8 cellular contexts compared by ENCODE assay signal in the genomic region with DNA sequence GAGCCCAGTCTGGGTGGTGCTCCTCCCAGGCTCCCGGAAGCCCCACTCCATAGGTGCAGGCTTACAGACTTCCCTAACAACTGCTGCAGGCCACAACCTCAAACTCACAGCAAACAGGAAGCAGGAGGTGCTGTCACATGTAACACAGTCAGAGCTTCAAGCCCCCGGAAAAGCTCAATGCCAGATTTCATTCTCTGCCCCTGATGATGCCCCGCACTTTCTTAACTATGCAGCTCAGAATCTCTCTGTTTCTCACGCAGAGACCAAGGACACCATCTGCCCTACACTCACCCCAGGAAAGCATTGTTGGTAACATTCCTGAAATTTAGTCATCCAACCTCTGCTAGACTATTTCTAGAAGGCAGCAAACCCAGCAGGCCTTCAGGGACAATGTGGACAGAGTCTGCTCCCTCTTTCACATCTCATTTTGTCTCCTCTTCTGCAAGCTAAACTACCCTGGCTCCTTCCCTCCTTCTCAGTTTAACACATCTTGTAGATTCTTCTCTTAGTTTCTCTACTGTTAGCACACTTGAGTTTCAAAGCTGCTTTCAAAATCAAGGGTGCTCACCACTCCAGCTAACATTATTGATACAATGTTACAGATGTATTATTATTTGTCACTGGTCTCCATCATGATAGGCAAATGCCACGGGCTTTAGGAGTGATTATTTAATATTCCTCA.
DNase-seq lines count a peak whose midpoint lies in the region; ATAC-seq, FAIRE-seq and TF ChIP-seq lines count a peak whose summit lies in the region.

No MANE protein-coding gene starts in this region.

- no CpG with 5 or more reads among the region's 5 CpGs for WGBS in mesendoderm (ENCODE audit: extremely low coverage, insufficient coverage, low lambda C conversion rate)

- no peak for FAIRE-seq in HTR-8/SVneo (lab: Jason Lieb, UNC)

- no peak for TF ChIP-seq CTCF in WERI-Rb-1 (IDR thresholded peaks at IDR 0.05; ENCODE audit: low read depth, low read length)

- ATAC-seq in GM18870 (IDR thresholded peaks at IDR 0.05; ENCODE audit: unreplicated experiment) (peak; percentile 58), HG03097 (IDR thresholded peaks at IDR 0.05; ENCODE audit: low FRiP score, unreplicated experiment) (no peak), HG03457 (IDR thresholded peaks at IDR 0.05; ENCODE audit: unreplicated experiment) (no peak)

- H3K27ac ChIP-seq in mesendoderm (ENCODE audit: low read depth, low read length) = no peak overlapping the region
- H3K27ac ChIP-seq in WERI-Rb-1 = no peak overlapping the region

- H3K4me2 ChIP-seq in mesendoderm (ENCODE audit: low read length) = no peak overlapping the region

- no peaks in the 10 kb centered on the region for H3K27me3 ChIP-seq in mesendoderm (ENCODE audit: insufficient read depth, low read length, poor library complexity)
- no peaks in the 10 kb centered on the region for H3K27me3 ChIP-seq in WERI-Rb-1 (ENCODE audit: insufficient read depth, low read depth, severe bottlenecking)

- no peak overlapping the region for H3K18ac ChIP-seq in mesendoderm (ENCODE audit: low read length)

- H3K36me3 ChIP-seq in mesendoderm (ENCODE audit: control insufficient read depth, insufficient read depth, low read length) (no peaks in the 10 kb centered on the region), WERI-Rb-1 (no peaks in the 10 kb centered on the region)

- H3K4me3 ChIP-seq in mesendoderm (ENCODE audit: low read length) (no peak overlapping the region), WERI-Rb-1 (ENCODE audit: low read depth, low read length) (no peak overlapping the region)

- H4K5ac ChIP-seq in mesendoderm (ENCODE audit: low read length) = no peak overlapping the region

- H3K79me1 ChIP-seq in mesendoderm (ENCODE audit: low read length) = no peaks in the 10 kb centered on the region

- no peak overlapping the region for H4K8ac ChIP-seq in mesendoderm (ENCODE audit: low read depth, low read length)

- no peaks in the 10 kb centered on the region for H3K79me2 ChIP-seq in mesendoderm (ENCODE audit: control insufficient read depth, insufficient read depth, low read length)

- H3K4me1 ChIP-seq in mesendoderm (ENCODE audit: control insufficient read depth, low read depth, low read length) = peaks cover 2% of the 10 kb centered on the region

- H3K9me3 ChIP-seq in WERI-Rb-1 (ENCODE audit: severe bottlenecking) = no peaks in the 10 kb centered on the region

- no peak overlapping the region for H2BK5ac ChIP-seq in mesendoderm (ENCODE audit: low read length)

- H3K23ac ChIP-seq in mesendoderm (ENCODE audit: low read length) = no peak overlapping the region

- H2AK5ac ChIP-seq in mesendoderm (ENCODE audit: low read length) = no peak overlapping the region

- H3K4ac ChIP-seq in mesendoderm (ENCODE audit: low read depth, low read length) = no peak overlapping the region

- H3K56ac ChIP-seq in mesendoderm (ENCODE audit: low read length) = peak overlapping the region; percentile 12

- DNase-seq in HTR-8/SVneo (ENCODE audit: insufficient read length, low spot score) (peak; percentile 6), cerebellar cortex (ENCODE audit: low spot score) (peak; percentile 47), mesendoderm (peak; percentile 83), WERI-Rb-1 (no peak), NCI-H2107 (lab: John Stamatoyannopoulos, UW) (no peak)

- H2BK15ac ChIP-seq in mesendoderm (replicated peaks; ENCODE audit: low read depth) = no peak overlapping the region

- H2BK120ac ChIP-seq in mesendoderm (ENCODE audit: low read depth, low read length) = no peak overlapping the region

- no peak overlapping the region for H3K9ac ChIP-seq in mesendoderm (ENCODE audit: low read length)

Comparison
In these comparisons a context has a peak if more than half of its experiments do, and no peak if none do; other contexts are left out.
1. DNase-seq: peak in HTR-8/SVneo (single experiment), cerebellar cortex (single experiment) and mesendoderm (single experiment); none in WERI-Rb-1 (single experiment) and NCI-H2107 (single experiment).